In genomic region chr3:18556001-18556408, GRCh38 we compare ENCODE assay signal across 12 cellular contexts.
DNase-seq lines count a peak whose midpoint lies in the region; ATAC-seq and TF ChIP-seq lines count a peak whose summit lies in the region.
"Had no signal": no experiment of that assay in that cellular context is flagged by ENCODE, and none has a peak within 500 bp of the region (broad histone marks: within the 10 kb centered on the region; RNA-seq: fewer than 3 reads in every experiment).

No MANE protein-coding gene starts in this region.

- peak overlapping the region; percentile 19 for H3K4me3 Mint-ChIP-seq in T-helper 2 cell treated with Interferon-gamma antibody and Interleukin-4, amounts not matched to agents 5 μg/mL and 100 μg/mL, for 36 hours
- no peak overlapping the region for H3K4me3 Mint-ChIP-seq in immature natural killer cell

- H3K4me1 ChIP-seq in SJCRH30 (no peaks in the 10 kb centered on the region), psoas muscle (no peaks in the 10 kb centered on the region)

- WGBS in psoas muscle, 3 donors: 79 to 84% (median 82%) methylated on average over 3 of the region's 3 CpGs

- peaks cover 49% of the 10 kb centered on the region for H3K4me1 Mint-ChIP-seq in T-helper 2 cell treated with Interferon-gamma antibody and Interleukin-4, amounts not matched to agents 5 μg/mL and 100 μg/mL, for 36 hours (ENCODE audit: low read depth)
- peaks cover 31 to 50% of the 10 kb centered on the region in 2 donors for H3K4me1 Mint-ChIP-seq in immature natural killer cell

- peaks cover 3% of the 10 kb centered on the region for H3K36me3 Mint-ChIP-seq in T-helper 2 cell treated with Interferon-gamma antibody and Interleukin-4, amounts not matched to agents 5 μg/mL and 100 μg/mL, for 36 hours (ENCODE audit: low read depth)
- peaks cover 3 to 4% (median 3%) of the 10 kb centered on the region in 3 donors for H3K36me3 Mint-ChIP-seq in immature natural killer cell

- no peaks in the 10 kb centered on the region for H3K27me3 Mint-ChIP-seq in T-helper 2 cell treated with Interferon-gamma antibody and Interleukin-4, amounts not matched to agents 5 μg/mL and 100 μg/mL, for 36 hours (ENCODE audit: low read depth)
- peaks cover 0 to 6% (median 4%) of the 10 kb centered on the region in 3 donors for H3K27me3 Mint-ChIP-seq in immature natural killer cell (ENCODE audit: low read depth in 3 of 3)

- H3K4me3 ChIP-seq in SJCRH30 (no peak overlapping the region), psoas muscle (no peak overlapping the region)
- H3K4me3 ChIP-seq: stomach had no signal

- H3K9me3 ChIP-seq in SJCRH30 (replicated peaks) (no peaks in the 10 kb centered on the region), psoas muscle (no peaks in the 10 kb centered on the region)
- H3K9me3 ChIP-seq: stomach had no signal

- H3K27me3 ChIP-seq in SJCRH30 (no peaks in the 10 kb centered on the region; the same call in 1 of the 2 replicates), psoas muscle (ENCODE audit: insufficient read depth in 3 of 3, low read length in 2 of 3) (no peaks in the 10 kb centered on the region)
- H3K27me3 ChIP-seq: stomach had no signal

- intact Hi-C loops in psoas muscle (cut with DNase I): no loop called here

- TF ChIP-seq CTCF in psoas muscle (IDR thresholded peaks at IDR 0.05): no peak

- H3K27ac ChIP-seq in SJCRH30: no peak overlapping the region
- no peak overlapping the region for H3K27ac ChIP-seq in psoas muscle
- H3K27ac ChIP-seq: stomach had no signal

- peak; percentile 64 for DNase-seq in T-helper 2 cell treated with Interferon-gamma antibody and Interleukin-4, amounts not matched to agents 5 μg/mL and 100 μg/mL, for 36 hours (ENCODE audit: low spot score)
- DNase-seq in immature natural killer cell (no peak), SJCRH30 (no peak), psoas muscle (no peak)
- DNase-seq: Karpas-422, left ventricle myocardium superior, stomach had no signal

- peaks cover 6% of the 10 kb centered on the region for H3K9me3 Mint-ChIP-seq in T-helper 2 cell treated with Interferon-gamma antibody and Interleukin-4, amounts not matched to agents 5 μg/mL and 100 μg/mL, for 36 hours
- H3K9me3 Mint-ChIP-seq in immature natural killer cell: no peaks in the 10 kb centered on the region

- H3K27ac Mint-ChIP-seq in T-helper 2 cell treated with Interferon-gamma antibody and Interleukin-4, amounts not matched to agents 5 μg/mL and 100 μg/mL, for 36 hours: peak overlapping the region; percentile 84
- H3K27ac Mint-ChIP-seq in immature natural killer cell: peak overlapping the region; percentile 33 to 95 (median 76)
- H3K27ac Mint-ChIP-seq: progenitor cell of endocrine pancreas had no signal

- H3K36me3 ChIP-seq in SJCRH30: no peaks in the 10 kb centered on the region
- H3K36me3 ChIP-seq in psoas muscle (ENCODE audit: insufficient read depth in 1 of 2, low read depth in 1 of 2): no peaks in the 10 kb centered on the region
- H3K36me3 ChIP-seq: stomach had no signal

- ATAC-seq in GM18870 (IDR thresholded peaks at IDR 0.05; ENCODE audit: unreplicated experiment): peak; percentile 13
- peak; percentile 20 for ATAC-seq in HG02623 (IDR thresholded peaks at IDR 0.05; ENCODE audit: unreplicated experiment)
- no peak for ATAC-seq in HG02840 (IDR thresholded peaks at IDR 0.05; ENCODE audit: low FRiP score, unreplicated experiment)
- ATAC-seq in HG03097 (IDR thresholded peaks at IDR 0.05; ENCODE audit: low FRiP score, unreplicated experiment): no peak
- ATAC-seq in psoas muscle: no peak
- ATAC-seq: left ventricle myocardium superior had no signal

Comparison
In these comparisons a context has a peak if more than half of its experiments do, and no peak if none do; other contexts are left out.
1. ATAC-seq: peak in GM18870 (single experiment) and HG02623 (single experiment); none in HG02840 (single experiment), HG03097 (single experiment) and psoas muscle (0 of 4).